8 cellular contexts compared by ENCODE assay signal in the genomic region with DNA sequence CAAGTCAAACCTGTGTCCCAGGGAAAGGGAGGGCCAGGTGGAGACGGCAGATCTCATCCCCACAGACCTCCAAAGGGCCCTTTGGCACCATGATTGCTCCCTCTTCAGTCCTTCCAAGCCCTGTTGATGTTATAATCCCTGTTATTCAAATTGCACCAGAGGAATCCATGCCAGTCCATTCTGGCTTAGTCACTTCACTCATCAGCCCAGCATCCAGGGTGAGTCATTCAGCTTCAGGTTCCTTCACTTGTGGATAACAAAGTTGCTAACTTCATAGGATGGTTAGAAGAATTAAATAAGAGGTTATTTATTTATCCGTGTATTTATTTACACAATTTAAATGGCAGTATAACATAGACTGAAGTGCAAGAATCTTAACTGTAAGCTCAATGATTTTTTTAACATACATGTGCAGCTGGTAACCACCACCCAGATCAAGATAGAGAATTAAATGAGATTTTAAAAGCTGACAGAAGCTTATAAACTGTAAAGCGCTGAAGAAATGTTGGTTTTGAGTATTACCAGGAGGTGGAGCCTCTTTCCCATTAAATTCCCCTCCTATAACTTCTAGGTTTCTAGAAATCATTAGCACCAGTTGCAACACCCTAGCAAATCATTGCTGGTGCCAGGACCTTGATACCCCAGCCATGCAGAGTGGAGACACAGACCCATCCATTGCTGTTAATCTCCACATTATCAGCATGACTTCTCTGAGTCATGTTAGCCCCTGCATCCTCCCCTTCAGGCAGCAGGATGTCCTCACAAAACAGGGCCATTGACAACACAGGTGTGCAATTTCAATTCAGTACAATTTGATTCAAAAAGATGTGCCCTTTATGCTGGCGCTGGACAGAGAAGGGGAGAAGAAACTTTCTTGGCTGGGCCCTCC.
DNase-seq lines count a peak whose midpoint lies in the region; ATAC-seq lines count a peak whose summit lies in the region.

No MANE protein-coding gene starts in this region.

- H3K9me3 Mint-ChIP-seq in activated CD4-positive, alpha-beta T cell treated with anti-CD3 and anti-CD28 coated beads, Interleukin-2, amount 10 ng/mL, durations not matched to agents 7 days and 5 days = no peaks in the 10 kb centered on the region

- no peak overlapping the region for H2AFZ ChIP-seq in Karpas-422 (ENCODE audit: low read length)

- no peaks in the 10 kb centered on the region for H3K27me3 ChIP-seq in Karpas-422 (ENCODE audit: low read length)

- no peaks in the 10 kb centered on the region for H4K20me1 ChIP-seq in Karpas-422 (ENCODE audit: insufficient read depth, low read depth, low read length)

- DNase-seq in EL (peak; percentile 63), Karpas-422 (peak; percentile 47), amniotic stem cell (lab: John Stamatoyannopoulos, UW) (peak; percentile 67), lung microvascular endothelial cell (ENCODE audit: low read depth in 2 of 2) (peak; percentile 51 to 71), NCI-H128 (lab: John Stamatoyannopoulos, UW; ENCODE audit: unreplicated experiment) (no peak)
- no peak for DNase-seq in activated CD4-positive, alpha-beta T cell treated with anti-CD3 and anti-CD28 coated beads, Interleukin-2, amount 10 ng/mL, durations not matched to agents 7 days and 5 days

- POLR2A ChIA-PET in activated CD4-positive, alpha-beta T cell treated with anti-CD3 and anti-CD28 coated beads, Interleukin-2, amount 10 ng/mL, durations not matched to agents 7 days and 5 days (lab: Charles Lee) = interaction anchor here (0.5 kb wide), 1 partner anchor 105 kb away, joined by 7 read pairs; no protein-coding TSS in a partner anchor

- H3K27ac Mint-ChIP-seq in activated CD4-positive, alpha-beta T cell treated with anti-CD3 and anti-CD28 coated beads, Interleukin-2, amount 10 ng/mL, durations not matched to agents 7 days and 5 days = no peak overlapping the region

- no peaks in the 10 kb centered on the region for H3K79me2 ChIP-seq in Karpas-422 (ENCODE audit: low read length)

- ATAC-seq in GM18858 (IDR thresholded peaks at IDR 0.05; ENCODE audit: unreplicated experiment) (no peak), HG03469 (IDR thresholded peaks at IDR 0.05; ENCODE audit: unreplicated experiment) (no peak)

- no peaks in the 10 kb centered on the region for H3K36me3 ChIP-seq in Karpas-422 (ENCODE audit: insufficient read depth, low read length)

- no peaks in the 10 kb centered on the region for H3K9me3 ChIP-seq in Karpas-422 (ENCODE audit: low read length)

- no peaks in the 10 kb centered on the region for H3K9me2 ChIP-seq in Karpas-422 (replicated peaks; ENCODE audit: insufficient read depth, low read length)

- CTCF ChIA-PET in activated CD4-positive, alpha-beta T cell treated with anti-CD3 and anti-CD28 coated beads, Interleukin-2, amount 10 ng/mL, durations not matched to agents 7 days and 5 days (lab: Charles Lee) = no interaction called here

- H3K27ac ChIP-seq in Karpas-422 (ENCODE audit: low read length) = no peak overlapping the region

- H3K4me1 Mint-ChIP-seq in activated CD4-positive, alpha-beta T cell treated with anti-CD3 and anti-CD28 coated beads, Interleukin-2, amount 10 ng/mL, durations not matched to agents 7 days and 5 days = peaks cover 4% of the 10 kb centered on the region

- no peak overlapping the region for H3K4me2 ChIP-seq in Karpas-422 (ENCODE audit: low read depth, low read length, poor library complexity, severe bottlenecking)

- H3K4me3 ChIP-seq in Karpas-422 (ENCODE audit: low read length) = no peak overlapping the region

- no peaks in the 10 kb centered on the region for H3K27me3 Mint-ChIP-seq in activated CD4-positive, alpha-beta T cell treated with anti-CD3 and anti-CD28 coated beads, Interleukin-2, amount 10 ng/mL, durations not matched to agents 7 days and 5 days

- 0 out of 2 replicates have a peak, but pooled peaks cover 4% of the 10 kb centered on the region for H3K4me1 ChIP-seq in Karpas-422 (ENCODE audit: low read length)

- no peak overlapping the region for H3K9ac ChIP-seq in Karpas-422 (ENCODE audit: low read length)

- H3K36me3 Mint-ChIP-seq in activated CD4-positive, alpha-beta T cell treated with anti-CD3 and anti-CD28 coated beads, Interleukin-2, amount 10 ng/mL, durations not matched to agents 7 days and 5 days (ENCODE audit: low read depth) = no peaks in the 10 kb centered on the region

- H3K4me3 Mint-ChIP-seq in activated CD4-positive, alpha-beta T cell treated with anti-CD3 and anti-CD28 coated beads, Interleukin-2, amount 10 ng/mL, durations not matched to agents 7 days and 5 days = no peak overlapping the region

Comparison
In these comparisons a context has a peak if more than half of its experiments do, and no peak if none do; other contexts are left out.
1. DNase-seq: peak in EL (single experiment), Karpas-422 (single experiment), amniotic stem cell (single experiment) and lung microvascular endothelial cell (2 of 2); none in activated CD4-positive, alpha-beta T cell treated with anti-CD3 and anti-CD28 coated beads, Interleukin-2, amount 10 ng/mL, durations not matched to agents 7 days and 5 days (single experiment) and NCI-H128 (single experiment).